ENCODE assay signal across 15 cellular contexts in genomic region chr16:86928517-86929148, GRCh38.
DNase-seq lines count a peak whose midpoint lies in the region; TF ChIP-seq lines count a peak whose summit lies in the region.
"Had no signal": no experiment of that assay in that cellular context is flagged by ENCODE, and none has a peak within 500 bp of the region (broad histone marks: within the 10 kb centered on the region; RNA-seq: fewer than 3 reads in every experiment).

No MANE protein-coding gene starts in this region.

- TF ChIP-seq EP300 in esophagus muscularis mucosa (IDR thresholded peaks at IDR 0.05), result no peak

- H3K4me1 ChIP-seq in esophagus muscularis mucosa (peaks cover 14 to 52% (median 36%) of the 10 kb centered on the region in 4 donors), esophagus squamous epithelium (peaks cover 0 to 36% (median 0%) of the 10 kb centered on the region in 3 donors)

- CTCF ChIA-PET in RWPE1 (lab: Yijun Ruan, JAX), result no interaction called here

- H3K36me3 ChIP-seq in esophagus muscularis mucosa (no peaks in the 10 kb centered on the region), esophagus squamous epithelium (no peaks in the 10 kb centered on the region)

- TF ChIP-seq POLR2A in esophagus muscularis mucosa (IDR thresholded peaks at IDR 0.05; ENCODE audit: low read depth) (no peak), esophagus squamous epithelium (IDR thresholded peaks at IDR 0.05) (no peak)

- intact Hi-C loops in posterior vena cava (cut with DNase I) (no loop called here), esophagus muscularis mucosa (cut with DNase I) (no loop called here), esophagus squamous epithelium (cut with DNase I) (no loop called here)

- H3K4me3 ChIP-seq in GM12864 (ENCODE audit: low read depth, low read length), result no peak overlapping the region
- no peak overlapping the region for H3K4me3 ChIP-seq in fibroblast of villous mesenchyme (ENCODE audit: low read depth, low read length)
- no peak overlapping the region for H3K4me3 ChIP-seq in esophagus muscularis mucosa
- H3K4me3 ChIP-seq in esophagus squamous epithelium, result no peak overlapping the region
- H3K4me3 ChIP-seq: hepatocyte, psoas muscle, SK-N-MC had no signal

- H3K27me3 ChIP-seq in esophagus muscularis mucosa (peaks cover 0 to 72% (median 9%) of the 10 kb centered on the region in 4 donors), esophagus squamous epithelium (peaks cover 0 to 92% (median 0%) of the 10 kb centered on the region in 4 donors)
- H3K27me3 ChIP-seq: hepatocyte had no signal

- H3K9me3 ChIP-seq in esophagus muscularis mucosa (no peaks in the 10 kb centered on the region), esophagus squamous epithelium (no peaks in the 10 kb centered on the region)
- H3K9me3 ChIP-seq: psoas muscle had no signal

- WGBS in esophagus muscularis mucosa, result 49% methylated on average over 9 of the region's 17 CpGs
- WGBS in esophagus squamous epithelium, 2 donors, result 48 to 61% methylated on average over 8 to 9 of the region's 17 CpGs

- peak overlapping the region; percentile 70 for H3K27ac ChIP-seq in RWPE1
- H3K27ac ChIP-seq in esophagus muscularis mucosa (replicated peaks in 1 of 4), result no peak overlapping the region
- H3K27ac ChIP-seq in esophagus squamous epithelium, result no peak overlapping the region
- H3K27ac ChIP-seq: hepatocyte, KMS-11, psoas muscle, SK-N-MC had no signal

- no peak for TF ChIP-seq CTCF in GM12864 (IDR thresholded peaks at IDR 0.05; ENCODE audit: low read depth, low read length, missing control alignments)
- TF ChIP-seq CTCF in RWPE1 (conservative IDR thresholded peaks at IDR 0.05; ENCODE audit: low read depth), result no peak
- TF ChIP-seq CTCF in fibroblast of villous mesenchyme (IDR thresholded peaks at IDR 0.05; ENCODE audit: insufficient read depth, low read depth, low read length), result no peak
- no peak for TF ChIP-seq CTCF in esophagus muscularis mucosa (IDR thresholded peaks at IDR 0.05)
- no peak for TF ChIP-seq CTCF in esophagus squamous epithelium (IDR thresholded peaks at IDR 0.05)

- DNase-seq in GM12864 (ENCODE audit: low read depth) (peak; percentile 16), RWPE1 (ENCODE audit: low spot score) (no peak), fibroblast of villous mesenchyme (ENCODE audit: low read depth) (peak; percentile 29), posterior vena cava (ENCODE audit: low spot score) (peak; percentile 40), putamen (ENCODE audit: low spot score) (no peak), esophagus muscularis mucosa (ENCODE audit: extremely low spot score) (no peak), esophagus squamous epithelium (lab: John Stamatoyannopoulos, UW) (no peak)
- DNase-seq: activated CD4-positive, alpha-beta memory T cell treated with anti-CD3 and anti-CD28 coated beads for 36 hours; anterior cingulate cortex; kidney glomerular epithelial cell; NCI-H146; psoas muscle had no signal

- POLR2A ChIA-PET in RWPE1 (lab: Yijun Ruan, JAX; ENCODE audit: low non-redundant PET), result no interaction called here

Comparison
In these comparisons a context has a peak if more than half of its experiments do, and no peak if none do; other contexts are left out.
1. DNase-seq: peak in GM12864 (single experiment), fibroblast of villous mesenchyme (single experiment) and posterior vena cava (single experiment); none in RWPE1 (single experiment), putamen (single experiment), esophagus muscularis mucosa (single experiment) and esophagus squamous epithelium (single experiment).